In genomic region chr19:15323496-15324235, GRCh38 we compare ENCODE assay signal across 9 cellular contexts. TPM values are rescaled to one million over a fixed set of nuclear protein-coding genes. Genes with fewer than 3 reads are reported as not detected.
DNase-seq lines count a peak whose midpoint lies in the region; ATAC-seq, FAIRE-seq and TF ChIP-seq lines count a peak whose summit lies in the region.
"Had no signal": no experiment of that assay in that cellular context is flagged by ENCODE, and none has a peak within 500 bp of the region (broad histone marks: within the 10 kb centered on the region; RNA-seq: fewer than 3 reads in every experiment).

No MANE protein-coding gene starts in this region.

- no peak overlapping the region for H3K4me3 ChIP-seq in NB4 (ENCODE audit: low read depth, low read length)
- no peak overlapping the region for H3K4me3 ChIP-seq in naive thymus-derived CD4-positive, alpha-beta T cell (ENCODE audit: low read length)

- H3K27me3 ChIP-seq in naive thymus-derived CD4-positive, alpha-beta T cell (ENCODE audit: control insufficient read depth in 2 of 2, insufficient read depth in 2 of 2, low read length in 2 of 2) = no peaks in the 10 kb centered on the region

- CTCF ChIA-PET in naive thymus-derived CD4-positive, alpha-beta T cell (lab: Charles Lee) = interaction anchor here (1.0 kb wide), 1 partner anchor 33 kb away, joined by 3 read pairs; no protein-coding TSS in a partner anchor

- H3K9me3 ChIP-seq in naive thymus-derived CD4-positive, alpha-beta T cell (ENCODE audit: control insufficient read depth in 2 of 3, low read length in 3 of 3) = no peaks in the 10 kb centered on the region

- TF ChIP-seq CTCF in NB4 (IDR thresholded peaks at IDR 0.05; ENCODE audit: low read depth, low read length) = no peak

- H3K27ac Mint-ChIP-seq in naive thymus-derived CD4-positive, alpha-beta T cell = peak overlapping the region; percentile 2 to 81 (median 60)

- peak overlapping the region in 9 of 10 donors; percentile 45 to 94 (median 74) for H3K4me3 Mint-ChIP-seq in naive thymus-derived CD4-positive, alpha-beta T cell

- H3K9me3 Mint-ChIP-seq in naive thymus-derived CD4-positive, alpha-beta T cell = peaks cover 0 to 2% (median 0%) of the 10 kb centered on the region in 11 donors

- H3K4me1 Mint-ChIP-seq in naive thymus-derived CD4-positive, alpha-beta T cell = peaks cover 73 to 97% (median 92%) of the 10 kb centered on the region in 7 donors

- H3K36me3 ChIP-seq in naive thymus-derived CD4-positive, alpha-beta T cell (ENCODE audit: control insufficient read depth in 2 of 3, insufficient read depth in 3 of 3, low read length in 3 of 3) = no peaks in the 10 kb centered on the region

- DNase-seq in AG08395 (ENCODE audit: low spot score) (peak; percentile 52), NB4 (ENCODE audit: low read depth) (peak; percentile 52), epidermal melanocyte (ENCODE audit: insufficient read length, low spot score) (peak; percentile 12), RCC 7860 (ENCODE audit: low spot score) (no peak), NCI-H345 (lab: John Stamatoyannopoulos, UW) (no peak), HuH-7.5 (ENCODE audit: low spot score) (no peak)
- no peak for DNase-seq in naive thymus-derived CD4-positive, alpha-beta T cell
- DNase-seq: T-helper 1 cell had no signal

- no peak for FAIRE-seq in RCC 7860 (lab: Jason Lieb, UNC)

- H3K27ac ChIP-seq in naive thymus-derived CD4-positive, alpha-beta T cell (ENCODE audit: low read depth, low read length) = peak overlapping the region; percentile 5

- H3K36me3 Mint-ChIP-seq in naive thymus-derived CD4-positive, alpha-beta T cell = peaks cover 0 to 6% (median 0%) of the 10 kb centered on the region in 5 donors

- POLR2A ChIA-PET in naive thymus-derived CD4-positive, alpha-beta T cell (lab: Charles Lee) = no interaction called here

- no peak for TF ChIP-seq POLR2A in NB4 (IDR thresholded peaks at IDR 0.05; ENCODE audit: extremely low read depth, insufficient read length)

- intact Hi-C loops in naive thymus-derived CD4-positive, alpha-beta T cell (cut with micrococcal nuclease) = no loop called here

- peaks cover 72 to 76% of the 10 kb centered on the region in 2 donors for H3K4me1 ChIP-seq in naive thymus-derived CD4-positive, alpha-beta T cell (ENCODE audit: control insufficient read depth in 2 of 2, insufficient read depth in 2 of 2, low read length in 2 of 2)

- ATAC-seq in naive thymus-derived CD4-positive, alpha-beta T cell = peak; percentile 52
- ATAC-seq in SK-N-SH treated with all-trans-retinoic acid at 6 μM for 48 hours = no peak

- no peaks in the 10 kb centered on the region for H3K27me3 Mint-ChIP-seq in naive thymus-derived CD4-positive, alpha-beta T cell

TF ChIP-seq in SK-N-SH treated with all-trans-retinoic acid at 6 μM for 48 hours, 23 proteins besides CTCF, POLR2A, EP300 and RAD21:
- TF ChIP-seq POU6F1 (CRISPR knock-in tag; IDR thresholded peaks at IDR 0.05; ENCODE audit: borderline replicate concordance, low read depth) = no peak
- TF ChIP-seq ESRRG (CRISPR knock-in tag; IDR thresholded peaks at IDR 0.05) = no peak
- TF ChIP-seq PATZ1 (CRISPR knock-in tag; IDR thresholded peaks at IDR 0.05; ENCODE audit: borderline replicate concordance) = no peak
- no peak for TF ChIP-seq OSR1 (CRISPR knock-in tag; IDR thresholded peaks at IDR 0.05)
- TF ChIP-seq BACH2 (CRISPR knock-in tag; IDR thresholded peaks at IDR 0.05; ENCODE audit: borderline replicate concordance) = no peak
- no peak for TF ChIP-seq ARNTL (CRISPR knock-in tag; IDR thresholded peaks at IDR 0.05; ENCODE audit: borderline replicate concordance, low read depth)
- TF ChIP-seq ZNF70 (CRISPR knock-in tag; IDR thresholded peaks at IDR 0.05) = no peak
- TF ChIP-seq CSDC2 (CRISPR knock-in tag; IDR thresholded peaks at IDR 0.05) = no peak
- TF ChIP-seq ISL1 (CRISPR knock-in tag; IDR thresholded peaks at IDR 0.05) = no peak
- no peak for TF ChIP-seq ZNF565 (CRISPR knock-in tag; conservative IDR thresholded peaks at IDR 0.05; ENCODE audit: low read depth)
- no peak for TF ChIP-seq ZNF8 (CRISPR knock-in tag; IDR thresholded peaks at IDR 0.05)
- TF ChIP-seq CSRNP3 (CRISPR knock-in tag; IDR thresholded peaks at IDR 0.05) = no peak
- no peak for TF ChIP-seq RARB (CRISPR knock-in tag; IDR thresholded peaks at IDR 0.05)
- no peak for TF ChIP-seq ZC3H10 (CRISPR knock-in tag; IDR thresholded peaks at IDR 0.05)
TF ChIP-seq in SK-N-SH treated with all-trans-retinoic acid at 6 μM for 48 hours: peak in this region for 0.

RNA-seq across cellular contexts. Expression of gene BRD4, which starts 8.7 kb away (rescaled TPM):
- 100 to 1,000 TPM; 104 to 168 (median 128) TPM for total RNA-seq in naive thymus-derived CD4-positive, alpha-beta T cell
- polyA plus RNA-seq in naive thymus-derived CD4-positive, alpha-beta T cell = 10 to 100 TPM; 10.5 to 19.8 TPM

RNA-seq across cellular contexts. Expression of gene AKAP8, which starts 55.9 kb away (rescaled TPM):
- 10 to 100 TPM; 60.0 to 81.2 (median 80.2) TPM for total RNA-seq in naive thymus-derived CD4-positive, alpha-beta T cell
- 10 to 100 TPM; 11.9 to 21.1 TPM for polyA plus RNA-seq in naive thymus-derived CD4-positive, alpha-beta T cell

Comparison
In these comparisons a context has a peak if more than half of its experiments do, and no peak if none do; other contexts are left out.
1. DNase-seq: peak in AG08395 (single experiment), NB4 (single experiment) and epidermal melanocyte (single experiment); none in naive thymus-derived CD4-positive, alpha-beta T cell (0 of 9), RCC 7860 (single experiment), NCI-H345 (single experiment) and HuH-7.5 (single experiment).